In the genomic region with DNA sequence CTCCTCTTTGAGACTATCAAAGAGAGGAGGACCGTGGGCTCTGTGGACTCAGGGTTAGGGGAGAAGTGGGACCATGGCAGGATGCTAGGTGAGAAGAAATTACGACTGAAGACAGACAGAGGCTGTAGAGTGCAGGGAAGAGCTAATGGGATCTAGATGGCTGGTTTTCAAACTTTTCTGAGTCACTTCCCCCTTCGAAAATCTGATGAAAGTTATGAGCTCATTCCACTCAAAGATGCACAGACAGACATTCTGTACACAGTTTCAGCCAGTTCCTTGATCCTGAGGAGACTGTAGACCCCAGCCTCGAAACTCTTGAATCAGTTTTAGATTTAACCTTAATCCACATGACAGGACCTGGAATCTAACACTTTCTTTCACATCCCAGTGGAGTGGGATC, we compare ENCODE assay signal across 13 cellular contexts. TPM values are rescaled to one million over a fixed set of nuclear protein-coding genes. Genes with fewer than 3 reads are reported as not detected.
DNase-seq lines count a peak whose midpoint lies in the region; ATAC-seq and TF ChIP-seq lines count a peak whose summit lies in the region.
"Had no signal": no experiment of that assay in that cellular context is flagged by ENCODE, and none has a peak within 500 bp of the region (broad histone marks: within the 10 kb centered on the region; RNA-seq: fewer than 3 reads in every experiment).

No MANE protein-coding gene starts in this region.

- peaks cover 62% of the 10 kb centered on the region for H3K4me1 Mint-ChIP-seq in activated CD4-positive, alpha-beta T cell treated with anti-CD3 and anti-CD28 coated beads, Interleukin-2, amount 10 ng/mL, durations not matched to agents 7 days and 5 days
- H3K4me1 Mint-ChIP-seq in type B pancreatic cell (ENCODE audit: unreplicated experiment) = peaks cover 14% of the 10 kb centered on the region

- no peak for TF ChIP-seq CTCF in mammary epithelial cell (conservative IDR thresholded peaks at IDR 0.05 in 1 of 2, IDR thresholded peaks at IDR 0.05 in 1 of 2; ENCODE audit: extremely low read depth in 1 of 2, insufficient read depth in 1 of 2, low read depth in 1 of 2, low read length in 2 of 2)
- TF ChIP-seq CTCF in type B pancreatic cell (conservative IDR thresholded peaks at IDR 0.05) = no peak

- no peaks in the 10 kb centered on the region for H4K20me1 ChIP-seq in mammary epithelial cell (ENCODE audit: insufficient read depth, low read length)

- in situ Hi-C loops in mammary epithelial cell (cut with MboI; ENCODE audit: low sequenced_read_pairs in 2 of 2) = no loop called here

- H3K36me3 ChIP-seq in mammary epithelial cell (ENCODE audit: insufficient read depth, low read length) = no peaks in the 10 kb centered on the region
- H3K36me3 ChIP-seq: prostate gland had no signal

- H3K4me2 ChIP-seq in mammary epithelial cell (ENCODE audit: insufficient read depth, low read depth, low read length) = no peak overlapping the region

- no peaks in the 10 kb centered on the region for H3K27me3 ChIP-seq in mammary epithelial cell (ENCODE audit: insufficient read depth, low read length)
- H3K27me3 ChIP-seq: tibial nerve had no signal

- no peak overlapping the region for H3K4me3 Mint-ChIP-seq in activated CD4-positive, alpha-beta T cell treated with anti-CD3 and anti-CD28 coated beads, Interleukin-2, amount 10 ng/mL, durations not matched to agents 7 days and 5 days
- H3K4me3 Mint-ChIP-seq in type B pancreatic cell = no peak overlapping the region
- H3K4me3 Mint-ChIP-seq: activated naive CD4-positive, alpha-beta T cell treated with anti-CD3 and anti-CD28 coated beads for 36 hours had no signal

- WGBS in mammary epithelial cell (ENCODE audit: low coverage, missing lambda C conversion rate) = 56% methylated on average over 4 of the region's 4 CpGs

- H3K79me2 ChIP-seq in mammary epithelial cell (ENCODE audit: insufficient read depth, low read length) = no peaks in the 10 kb centered on the region

- dilution Hi-C loops in mammary epithelial cell (cut with HindIII; ENCODE audit: low sequenced_read_pairs) = no loop called here

- no peak overlapping the region for H3K9ac ChIP-seq in mammary epithelial cell (ENCODE audit: insufficient read depth, low read length)

- no peak overlapping the region for H2AFZ ChIP-seq in mammary epithelial cell (ENCODE audit: low read depth, low read length)

- no peak for DNase-seq in activated CD4-positive, alpha-beta T cell treated with anti-CD3 and anti-CD28 coated beads, Interleukin-2, amount 10 ng/mL, durations not matched to agents 7 days and 5 days
- no peak for DNase-seq in activated CD4-positive, alpha-beta T cell treated with anti-CD3 and anti-CD28 coated beads for 48 hours
- DNase-seq in RPMI7951 (ENCODE audit: low read depth) = peak; percentile 44
- DNase-seq in mammary epithelial cell = peak; percentile 22
- peak; percentile 57 for DNase-seq in renal cortical epithelial cell (ENCODE audit: low read depth)
- DNase-seq in type B pancreatic cell (ENCODE audit: extremely low spot score, unreplicated experiment) = no peak
- DNase-seq in DMS79 (lab: John Stamatoyannopoulos, UW) = no peak
- DNase-seq: activated naive CD4-positive, alpha-beta T cell treated with anti-CD3 and anti-CD28 coated beads for 36 hours; NCI-H2171; T1000 had no signal

- no peaks in the 10 kb centered on the region for H3K27me3 Mint-ChIP-seq in activated CD4-positive, alpha-beta T cell treated with anti-CD3 and anti-CD28 coated beads, Interleukin-2, amount 10 ng/mL, durations not matched to agents 7 days and 5 days
- H3K27me3 Mint-ChIP-seq in type B pancreatic cell = no peaks in the 10 kb centered on the region

- H3K27ac ChIP-seq in mammary epithelial cell (ENCODE audit: insufficient read depth, low read depth, low read length) = no peak overlapping the region
- H3K27ac ChIP-seq: prostate gland, tibial nerve had no signal

- no peaks in the 10 kb centered on the region for H3K9me3 ChIP-seq in mammary epithelial cell (replicated peaks; ENCODE audit: insufficient read depth, low read length)
- H3K9me3 ChIP-seq: prostate gland, tibial nerve had no signal

- ATAC-seq in HG03196 (IDR thresholded peaks at IDR 0.05; ENCODE audit: unreplicated experiment) = no peak

- intact Hi-C loops in mammary epithelial cell (cut with micrococcal nuclease) = no loop called here

- peaks cover 5% of the 10 kb centered on the region for H3K9me3 Mint-ChIP-seq in activated CD4-positive, alpha-beta T cell treated with anti-CD3 and anti-CD28 coated beads, Interleukin-2, amount 10 ng/mL, durations not matched to agents 7 days and 5 days
- H3K9me3 Mint-ChIP-seq in type B pancreatic cell = peaks cover 4% of the 10 kb centered on the region
- H3K9me3 Mint-ChIP-seq: activated naive CD4-positive, alpha-beta T cell treated with anti-CD3 and anti-CD28 coated beads for 36 hours had no signal

- BruUV-seq in mammary epithelial cell (replicated peaks; lab: Mats Ljungman, UMichigan) = no TSS peak

- H3K36me3 Mint-ChIP-seq in activated CD4-positive, alpha-beta T cell treated with anti-CD3 and anti-CD28 coated beads, Interleukin-2, amount 10 ng/mL, durations not matched to agents 7 days and 5 days (ENCODE audit: low read depth) = peaks cover 9% of the 10 kb centered on the region
- no peaks in the 10 kb centered on the region for H3K36me3 Mint-ChIP-seq in type B pancreatic cell

- CTCF ChIA-PET in activated CD4-positive, alpha-beta T cell treated with anti-CD3 and anti-CD28 coated beads, Interleukin-2, amount 10 ng/mL, durations not matched to agents 7 days and 5 days (lab: Charles Lee) = interaction anchor here (0.6 to 1.8 kb wide), 7 partner anchors 12 to 391 kb away, joined by 3 to 7 read pairs (median 3); partner anchors contain the start of gene RGS9
- CTCF ChIA-PET in mammary epithelial cell (lab: Charles Lee; ENCODE audit: low non-redundant PET) = interaction anchor here (0.5 to 0.6 kb wide), 2 partner anchors 77 to 1450 kb away, joined by 3 read pairs; no protein-coding TSS in a partner anchor

- H3K4me1 ChIP-seq in mammary epithelial cell (ENCODE audit: insufficient read depth, low read length) = no peaks in the 10 kb centered on the region
- H3K4me1 ChIP-seq: prostate gland had no signal

- POLR2A ChIA-PET in activated CD4-positive, alpha-beta T cell treated with anti-CD3 and anti-CD28 coated beads, Interleukin-2, amount 10 ng/mL, durations not matched to agents 7 days and 5 days (lab: Charles Lee) = no interaction called here

- peak overlapping the region; percentile 48 for H3K27ac Mint-ChIP-seq in activated CD4-positive, alpha-beta T cell treated with anti-CD3 and anti-CD28 coated beads, Interleukin-2, amount 10 ng/mL, durations not matched to agents 7 days and 5 days
- no peak overlapping the region for H3K27ac Mint-ChIP-seq in type B pancreatic cell
- H3K27ac Mint-ChIP-seq: activated naive CD4-positive, alpha-beta T cell treated with anti-CD3 and anti-CD28 coated beads for 36 hours had no signal

- no peak overlapping the region for H3K4me3 ChIP-seq in mammary epithelial cell (replicated peaks in 1 of 3; ENCODE audit: insufficient read depth in 1 of 3, low read depth in 2 of 3, low read length in 3 of 3)
- H3K4me3 ChIP-seq: prostate gland, tibial nerve had no signal

RNA-seq across cellular contexts. Expression of gene RGS9, which starts 40.7 kb away (rescaled TPM):
- 1 to 10 TPM; 6.0 to 6.3 TPM for total RNA-seq in activated CD4-positive, alpha-beta T cell treated with anti-CD3 and anti-CD28 coated beads, Interleukin-2, amount 10 ng/mL, durations not matched to agents 7 days and 5 days
- 3.3 and 4.7 TPM in 2 replicates for total RNA-seq in RPMI7951 (2014; rRNA removed; shearing (Covaris generic))
- total RNA-seq in mammary epithelial cell = 1 to 10 TPM; 2.8 to 3.5 TPM
- polyA plus RNA-seq in mammary epithelial cell = 0.93 TPM
- polyA minus RNA-seq in mammary epithelial cell = 3.3 TPM
- 2.7 and 4.2 TPM in 2 replicates for total RNA-seq in renal cortical epithelial cell
- 5.1 and 5.5 TPM in 2 replicates for total RNA-seq in type B pancreatic cell (ENCODE audit: low replicate concordance)

Comparison
In these comparisons a context has a peak if more than half of its experiments do, and no peak if none do; other contexts are left out.
1. DNase-seq: peak in RPMI7951 (single experiment), mammary epithelial cell (single experiment) and renal cortical epithelial cell (single experiment); none in activated CD4-positive, alpha-beta T cell treated with anti-CD3 and anti-CD28 coated beads, Interleukin-2, amount 10 ng/mL, durations not matched to agents 7 days and 5 days (single experiment), activated CD4-positive, alpha-beta T cell treated with anti-CD3 and anti-CD28 coated beads for 48 hours (single experiment), type B pancreatic cell (single experiment) and DMS79 (single experiment).